ENCODE assay signal across 19 cellular contexts in genomic region chrX:50536955-50537354, GRCh38.
"Had no signal": no experiment of that assay in that cellular context is flagged by ENCODE, and none has a peak within 500 bp of the region (broad histone marks: within the 10 kb centered on the region; RNA-seq: fewer than 3 reads in every experiment).

No MANE protein-coding gene starts in this region.

- H3K27ac Mint-ChIP-seq: activated CD4-positive, alpha-beta memory T cell treated with anti-CD3 and anti-CD28 coated beads for 36 hours; activated naive CD8-positive, alpha-beta T cell; endodermal cell; nephron; type B pancreatic cell had no signal

- H3K4me1 Mint-ChIP-seq: nephron had no signal

- H3K4me1 ChIP-seq: left lung, suprapubic skin had no signal

- H3K4me3 Mint-ChIP-seq: activated CD4-positive, alpha-beta memory T cell treated with anti-CD3 and anti-CD28 coated beads for 36 hours; activated naive CD8-positive, alpha-beta T cell; activated T-cell treated with anti-CD3 and anti-CD28 coated beads, Interleukin-2, amount 50 U/mL, for 4 hours; endodermal cell; nephron; type B pancreatic cell had no signal

- H3K36me3 ChIP-seq: brain microvascular endothelial cell, left lung, suprapubic skin had no signal

- H3K27me3 Mint-ChIP-seq: type B pancreatic cell had no signal

- H3K9me3 ChIP-seq: left lung, suprapubic skin had no signal

- H3K4me3 ChIP-seq: left lung, suprapubic skin had no signal

- H3K36me3 Mint-ChIP-seq: activated CD4-positive, alpha-beta memory T cell treated with anti-CD3 and anti-CD28 coated beads for 36 hours; activated naive CD8-positive, alpha-beta T cell; type B pancreatic cell had no signal

- H3K9me3 Mint-ChIP-seq: type B pancreatic cell had no signal

- H3K27ac ChIP-seq: brain microvascular endothelial cell, left lung, suprapubic skin had no signal

- DNase-seq: activated CD4-positive, alpha-beta memory T cell treated with anti-CD3 and anti-CD28 coated beads for 36 hours; activated CD4-positive, alpha-beta T cell treated with anti-CD3 and anti-CD28 coated beads for 1 hour; activated effector memory CD4-positive, alpha-beta T cell treated with anti-CD3 and anti-CD28 coated beads, Interleukin-2, amount 50 U/mL, for 16 hours; activated T-cell treated with anti-CD3 and anti-CD28 coated beads, Interleukin-2, amount 50 U/mL, for 4 hours; amygdala; brain microvascular endothelial cell; dermis blood vessel endothelial cell; endodermal cell; erythroblast; left lung; mesenchymal stem cell; occipital lobe; stimulated activated CD4-positive, alpha-beta T cell treated with anti-CD3 and anti-CD28 coated beads, Interleukin-4, amount 100 ng/mL, for 1 hour; stimulated activated CD8-positive, alpha-beta memory T cell treated with anti-CD3 and anti-CD28 coated beads, Interleukin-4, amount 100 ng/mL, for 48 hours; stimulated activated naive CD8-positive, alpha-beta T cell treated with anti-CD3 and anti-CD28 coated beads, Interleukin-15, Interleukin-2, amounts not matched to agents 100 U/mL and 50 U/mL, for 24 hours had no signal
